ENCODE assay signal across 1 cellular context in genomic region chr7:31061185-31061584, GRCh38.
TF ChIP-seq lines count a peak whose summit lies in the region.

No MANE protein-coding gene starts in this region.

TF ChIP-seq in WTC11, 78 proteins besides CTCF, POLR2A, EP300 and RAD21 (continued from another document):
- TF ChIP-seq PRDM15 (CRISPR knock-in tag; IDR thresholded peaks at IDR 0.05) = no peak
- no peak for TF ChIP-seq ZNF416 (CRISPR knock-in tag; IDR thresholded peaks at IDR 0.05)
- no peak for TF ChIP-seq ELF4 (CRISPR knock-in tag; IDR thresholded peaks at IDR 0.05; ENCODE audit: low read depth)
- no peak for TF ChIP-seq TEAD1 (CRISPR knock-in tag; IDR thresholded peaks at IDR 0.05)
- no peak for TF ChIP-seq NR2C2 (CRISPR knock-in tag; IDR thresholded peaks at IDR 0.05)
TF ChIP-seq in WTC11: peak in this region for 0.
